In the genomic region with DNA sequence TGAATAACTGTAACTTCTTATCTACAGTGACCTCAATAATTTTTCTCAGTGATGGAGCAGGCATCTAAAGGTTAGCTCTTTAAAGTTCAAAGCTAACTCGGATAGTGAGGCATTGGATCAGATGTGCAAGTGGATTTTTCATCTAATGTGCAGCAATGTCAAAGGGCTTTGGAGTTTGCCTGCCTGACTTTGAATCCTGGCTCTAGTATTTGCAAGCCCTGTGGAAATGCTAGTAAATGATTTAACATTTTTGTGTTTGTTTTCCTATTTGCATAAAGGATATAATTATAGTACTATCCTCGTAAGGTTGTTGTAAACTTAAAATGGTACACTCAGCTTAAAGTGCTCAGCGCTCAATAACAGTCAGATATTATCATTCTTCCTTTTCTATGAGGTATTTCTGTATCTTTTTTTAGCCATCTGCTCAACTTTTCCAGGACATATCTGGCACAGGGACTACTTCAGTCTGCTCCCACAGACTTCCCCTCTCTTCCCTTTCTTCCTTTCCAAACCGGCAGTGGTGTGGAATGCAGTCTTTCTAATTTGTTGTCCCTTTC, we compare ENCODE assay signal across 18 cellular contexts.
DNase-seq lines count a peak whose midpoint lies in the region; ATAC-seq, FAIRE-seq and TF ChIP-seq lines count a peak whose summit lies in the region.
"Had no signal": no experiment of that assay in that cellular context is flagged by ENCODE, and none has a peak within 500 bp of the region (broad histone marks: within the 10 kb centered on the region; RNA-seq: fewer than 3 reads in every experiment).

No MANE protein-coding gene starts in this region.

- no peaks in the 10 kb centered on the region for H3K27me3 Mint-ChIP-seq in endothelial cell (ENCODE audit: unreplicated experiment)
- H3K27me3 Mint-ChIP-seq: dendritic cell treated with granulocyte-macrophage colony-stimulating factor and Interleukin-4, amounts not matched to agents 40 ng/mL and 50 ng/mL, for 4 days had no signal

- H3K27me3 ChIP-seq in HepG2 (ENCODE audit: control insufficient read depth in 1 of 2, insufficient read depth in 2 of 2, low read length in 2 of 2) (no peaks in the 10 kb centered on the region), thoracic aorta (replicated peaks; ENCODE audit: insufficient read depth) (no peaks in the 10 kb centered on the region)

- H2AFZ ChIP-seq in HepG2 (ENCODE audit: low read length), result peak overlapping the region; percentile 31

- BruUV-seq in HepG2 (replicated peaks; lab: Mats Ljungman, UMichigan), result no TSS peak

- peaks cover 95% of the 10 kb centered on the region for H3K4me1 ChIP-seq in HepG2 (ENCODE audit: insufficient read depth, low read length)
- peaks cover 0 to 70% of the 10 kb centered on the region in 2 donors for H3K4me1 ChIP-seq in thoracic aorta (ENCODE audit: control insufficient read depth in 1 of 2, low read depth in 2 of 2)
- H3K4me1 ChIP-seq: HAP-1 had no signal

- POLR2A ChIA-PET in HepG2 (lab: Yijun Ruan, JAX), result interaction anchor here (0.7 to 2.6 kb wide), 4 partner anchors 11 to 138 kb away, joined by 3 to 14 read pairs (median 4); no protein-coding TSS in a partner anchor

- H3K27ac Mint-ChIP-seq in endothelial cell (ENCODE audit: unreplicated experiment), result peak overlapping the region; percentile 44
- H3K27ac Mint-ChIP-seq: activated naive CD8-positive, alpha-beta T cell treated with anti-CD3 and anti-CD28 coated beads, Interleukin-2, amount 50 U/mL, for 24 hours; activated T-cell treated with anti-CD3 and anti-CD28 coated beads, Interleukin-2, amount 50 U/mL, for 24 hours; CD8-positive, alpha-beta T cell; dendritic cell treated with granulocyte-macrophage colony-stimulating factor and Interleukin-4, amounts not matched to agents 40 ng/mL and 50 ng/mL, for 4 days; naive thymus-derived CD4-positive, alpha-beta T cell had no signal

- DNase-seq in NCI-H226 (peak; percentile 18), endothelial cell (ENCODE audit: low spot score) (no peak), HepG2 (ENCODE audit: low spot score) (peak; percentile 92), thoracic aorta (ENCODE audit: low spot score) (no peak), NCI-H187 treated with DMSO at 0.1 percent for 48 hours (lab: John Stamatoyannopoulos, UW) (no peak), T-helper 2 cell (no peak), hypothalamus (lab: John Stamatoyannopoulos, UW) (no peak)
- DNase-seq: activated CD4-positive, alpha-beta T cell treated with anti-CD3 and anti-CD28 coated beads for 4 hours; activated naive CD8-positive, alpha-beta T cell treated with anti-CD3 and anti-CD28 coated beads, Interleukin-2, amount 50 U/mL, for 24 hours; activated T-cell treated with anti-CD3 and anti-CD28 coated beads, Interleukin-2, amount 50 U/mL, for 24 hours; CD8-positive, alpha-beta T cell; naive thymus-derived CD4-positive, alpha-beta T cell; NCI-H2227 treated with DMSO at 0.1 percent for 48 hours; small intestine had no signal

- H3K36me3 ChIP-seq in HepG2 (replicated peaks in 1 of 2; ENCODE audit: control insufficient read depth in 1 of 2, insufficient read depth in 2 of 2, low read length in 2 of 2), result no peaks in the 10 kb centered on the region
- H3K36me3 ChIP-seq in thoracic aorta, result no peaks in the 10 kb centered on the region
- H3K36me3 ChIP-seq: HAP-1 had no signal

- H3K4me2 ChIP-seq in HepG2 (ENCODE audit: low read depth, low read length), result peak overlapping the region; percentile 84

- under 1% methylated on average over 4 of the region's 4 CpGs for WGBS in HepG2 (ENCODE audit: low lambda C conversion rate)

- H3K27ac ChIP-seq in HepG2 (ENCODE audit: extremely low read length, insufficient read depth, low read length) (peak overlapping the region; percentile 86), thoracic aorta (peak overlapping the region; percentile 20 to 51)

- no peaks in the 10 kb centered on the region for H3K9me3 Mint-ChIP-seq in endothelial cell (ENCODE audit: unreplicated experiment)
- H3K9me3 Mint-ChIP-seq: activated naive CD8-positive, alpha-beta T cell treated with anti-CD3 and anti-CD28 coated beads, Interleukin-2, amount 50 U/mL, for 24 hours; activated T-cell treated with anti-CD3 and anti-CD28 coated beads, Interleukin-2, amount 50 U/mL, for 24 hours; CD8-positive, alpha-beta T cell; dendritic cell treated with granulocyte-macrophage colony-stimulating factor and Interleukin-4, amounts not matched to agents 40 ng/mL and 50 ng/mL, for 4 days had no signal

- intact Hi-C loops in HepG2 (cut with micrococcal nuclease; ENCODE audit: unreplicated experiment), result loop anchor here (2.0 kb wide), 1 partner anchor 167 kb away; no protein-coding TSS in a partner anchor

- CTCF ChIA-PET in HepG2 (lab: Yijun Ruan, JAX; ENCODE audit: low intra/inter-chr PET ratio, low total read pairs), result no interaction called here

- TF ChIP-seq CTCF in endothelial cell (IDR thresholded peaks at IDR 0.05; ENCODE audit: unreplicated experiment) (no peak), HepG2 (CRISPR knock-in tag; IDR thresholded peaks at IDR 0.05) (no peak), thoracic aorta (IDR thresholded peaks at IDR 0.05) (no peak)

- no peaks in the 10 kb centered on the region for H3K36me3 Mint-ChIP-seq in endothelial cell (ENCODE audit: low read depth, unreplicated experiment)
- H3K36me3 Mint-ChIP-seq: CD8-positive, alpha-beta T cell; naive thymus-derived CD4-positive, alpha-beta T cell had no signal

- H3K79me2 ChIP-seq in HepG2 (ENCODE audit: insufficient read depth, low read length), result peaks cover 6% of the 10 kb centered on the region

- peak in 1 of 2 experiments; percentile 43; a peak in 1 of 4 replicates for TF ChIP-seq POLR2A in HepG2 (IDR thresholded peaks at IDR 0.05; ENCODE audit: insufficient read depth in 1 of 2, low read depth in 2 of 2, low read length in 2 of 2)

- in situ Hi-C loops in HepG2 (cut with HindIII; ENCODE audit: extremely low pct_ligation_motif_present, low pct_unique_long_range_greater_than_20kb), result no loop called here

- H3K4me1 Mint-ChIP-seq in endothelial cell (ENCODE audit: unreplicated experiment), result peaks cover 24% of the 10 kb centered on the region
- H3K4me1 Mint-ChIP-seq: activated naive CD8-positive, alpha-beta T cell treated with anti-CD3 and anti-CD28 coated beads, Interleukin-2, amount 50 U/mL, for 24 hours; naive thymus-derived CD4-positive, alpha-beta T cell had no signal

- H3K9ac ChIP-seq in HepG2 (ENCODE audit: insufficient read depth, low read depth, low read length), result peak overlapping the region; percentile 73

- peak; percentile 79 for FAIRE-seq in HepG2 (lab: Jason Lieb, UNC)
- FAIRE-seq: frontal cortex, G401.6, small intestine had no signal

- H3K4me3 Mint-ChIP-seq in endothelial cell (ENCODE audit: unreplicated experiment), result no peak overlapping the region
- H3K4me3 Mint-ChIP-seq: activated naive CD8-positive, alpha-beta T cell treated with anti-CD3 and anti-CD28 coated beads, Interleukin-2, amount 50 U/mL, for 24 hours; activated T-cell treated with anti-CD3 and anti-CD28 coated beads, Interleukin-2, amount 50 U/mL, for 24 hours; CD8-positive, alpha-beta T cell; dendritic cell treated with granulocyte-macrophage colony-stimulating factor and Interleukin-4, amounts not matched to agents 40 ng/mL and 50 ng/mL, for 4 days; naive thymus-derived CD4-positive, alpha-beta T cell had no signal

- H4K20me1 ChIP-seq in HepG2 (ENCODE audit: insufficient read depth, low read length), result no peaks in the 10 kb centered on the region

- no peak for TF ChIP-seq RAD21 in HepG2 (CRISPR knock-in tag; IDR thresholded peaks at IDR 0.05)

- ATAC-seq in HepG2 (peak; percentile 92), thoracic aorta (ENCODE audit: insufficient number of reproducible peaks, low FRiP score, low read depth) (no peak)
- ATAC-seq: activated naive CD8-positive, alpha-beta T cell treated with anti-CD3 and anti-CD28 coated beads, Interleukin-2, amount 50 U/mL, for 24 hours; CD8-positive, alpha-beta T cell; naive thymus-derived CD4-positive, alpha-beta T cell had no signal

- H3K9me3 ChIP-seq in HepG2 (ENCODE audit: low read length) (no peaks in the 10 kb centered on the region), thoracic aorta (no peaks in the 10 kb centered on the region)
- H3K9me3 ChIP-seq: HAP-1 had no signal

- peak overlapping the region; percentile 36 to 61 (median 44); a peak in 4 of 6 replicates for H3K4me3 ChIP-seq in HepG2 (replicated peaks in 1 of 3; ENCODE audit: insufficient read depth in 1 of 3, low read depth in 2 of 3, low read length in 3 of 3)
- peak overlapping the region; percentile 61 for H3K4me3 ChIP-seq in thoracic aorta
- H3K4me3 ChIP-seq: HAP-1 had no signal

- TF ChIP-seq EP300 in HepG2 (IDR thresholded peaks at IDR 0.05; ENCODE audit: low read depth in 2 of 2, low read length in 2 of 2) (peak in 1 of 2 experiments; percentile 91; a peak in 2 of 4 replicates), HepG2 (CRISPR knock-in tag; IDR thresholded peaks at IDR 0.05; ENCODE audit: borderline replicate concordance) (no peak; the same call in 1 of the 2 replicates)

TF ChIP-seq in HepG2, 621 proteins besides CTCF, POLR2A, EP300 and RAD21 (continues in another document):
- TF ChIP-seq ZNF570 (CRISPR knock-in tag; IDR thresholded peaks at IDR 0.05; ENCODE audit: borderline replicate concordance) (no peak), ZKSCAN1 (IDR thresholded peaks at IDR 0.05; ENCODE audit: low read length) (no peak), ZBTB1 (CRISPR knock-in tag; IDR thresholded peaks at IDR 0.05; ENCODE audit: borderline replicate concordance) (no peak), NFE2 (CRISPR knock-in tag; IDR thresholded peaks at IDR 0.05) (no peak), SOX13 (IDR thresholded peaks at IDR 0.05) (no peak), SOX13 (CRISPR knock-in tag; conservative IDR thresholded peaks at IDR 0.05 in 1 of 2, IDR thresholded peaks at IDR 0.05 in 1 of 2) (peak in 1 of 2 experiments; percentile 68; a peak in 2 of 4 replicates), PRMT3 (CRISPR knock-in tag; IDR thresholded peaks at IDR 0.05; ENCODE audit: borderline replicate concordance, low read depth) (no peak), ZNF121 (CRISPR knock-in tag; IDR thresholded peaks at IDR 0.05) (no peak), BORCS8-MEF2B (CRISPR knock-in tag; IDR thresholded peaks at IDR 0.05) (no peak), KAT7 (CRISPR knock-in tag; IDR thresholded peaks at IDR 0.05; ENCODE audit: borderline replicate concordance) (0 out of 2 replicates have a peak, but pooled peaks have one; percentile 64)
- TF ChIP-seq, protein P1, sequence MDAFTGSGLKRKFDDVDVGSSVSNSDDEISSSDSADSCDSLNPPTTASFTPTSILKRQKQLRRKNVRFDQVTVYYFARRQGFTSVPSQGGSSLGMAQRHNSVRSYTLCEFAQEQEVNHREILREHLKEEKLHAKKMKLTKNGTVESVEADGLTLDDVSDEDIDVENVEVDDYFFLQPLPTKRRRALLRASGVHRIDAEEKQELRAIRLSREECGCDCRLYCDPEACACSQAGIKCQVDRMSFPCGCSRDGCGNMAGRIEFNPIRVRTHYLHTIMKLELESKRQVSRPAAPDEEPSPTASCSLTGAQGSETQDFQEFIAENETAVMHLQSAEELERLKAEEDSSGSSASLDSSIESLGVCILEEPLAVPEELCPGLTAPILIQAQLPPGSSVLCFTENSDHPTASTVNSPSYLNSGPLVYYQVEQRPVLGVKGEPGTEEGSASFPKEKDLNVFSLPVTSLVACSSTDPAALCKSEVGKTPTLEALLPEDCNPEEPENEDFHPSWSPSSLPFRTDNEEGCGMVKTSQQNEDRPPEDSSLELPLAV (CRISPR knock-in tag; conservative IDR thresholded peaks at IDR 0.05; ENCODE audit: low read depth), result no peak

Comparison
In these comparisons a context has a peak if more than half of its experiments do, and no peak if none do; other contexts are left out.
1. DNase-seq: peak in NCI-H226 (single experiment) and HepG2 (single experiment); none in endothelial cell (single experiment), thoracic aorta (single experiment), NCI-H187 treated with DMSO at 0.1 percent for 48 hours (single experiment), T-helper 2 cell (0 of 5) and hypothalamus (0 of 51).